In genomic region chr16:11405331-11406176, GRCh38 we compare ENCODE assay signal across 2 cellular contexts.
TF ChIP-seq lines count a peak whose summit lies in the region.

No MANE protein-coding gene starts in this region.

TF ChIP-seq in HEK293, 187 proteins besides CTCF, POLR2A, EP300 and RAD21 (continued from another document):
- TF ChIP-seq ZNF558 (tag by site-specific recombination; IDR thresholded peaks at IDR 0.05) (no peak), ZNF148 (tag by site-specific recombination; IDR thresholded peaks at IDR 0.05; ENCODE audit: borderline replicate concordance) (no peak), EGR2 (tag by site-specific recombination; IDR thresholded peaks at IDR 0.05; ENCODE audit: low read depth) (no peak), ZNF623 (tag by site-specific recombination; IDR thresholded peaks at IDR 0.05) (peak; percentile 92)

TF ChIP-seq in GM12878, 131 proteins besides CTCF, POLR2A, EP300 and RAD21 (continued from another document):
- 0 out of 2 replicates have a peak, but pooled peaks have one; percentile 15 for TF ChIP-seq IKZF1 (conservative IDR thresholded peaks at IDR 0.05)
- peak; percentile 69 for TF ChIP-seq SMC3 (IDR thresholded peaks at IDR 0.05; ENCODE audit: borderline replicate concordance, low read length)
